Comparison of ENCODE assay signal across 1 cellular context in genomic region chr6:10613077-10613476, GRCh38.
TF ChIP-seq lines count a peak whose summit lies in the region.

No MANE protein-coding gene starts in this region.

TF ChIP-seq in HepG2, 621 proteins besides CTCF, POLR2A, EP300 and RAD21 (continued from another document and continues in another):
- TF ChIP-seq, protein P1, sequence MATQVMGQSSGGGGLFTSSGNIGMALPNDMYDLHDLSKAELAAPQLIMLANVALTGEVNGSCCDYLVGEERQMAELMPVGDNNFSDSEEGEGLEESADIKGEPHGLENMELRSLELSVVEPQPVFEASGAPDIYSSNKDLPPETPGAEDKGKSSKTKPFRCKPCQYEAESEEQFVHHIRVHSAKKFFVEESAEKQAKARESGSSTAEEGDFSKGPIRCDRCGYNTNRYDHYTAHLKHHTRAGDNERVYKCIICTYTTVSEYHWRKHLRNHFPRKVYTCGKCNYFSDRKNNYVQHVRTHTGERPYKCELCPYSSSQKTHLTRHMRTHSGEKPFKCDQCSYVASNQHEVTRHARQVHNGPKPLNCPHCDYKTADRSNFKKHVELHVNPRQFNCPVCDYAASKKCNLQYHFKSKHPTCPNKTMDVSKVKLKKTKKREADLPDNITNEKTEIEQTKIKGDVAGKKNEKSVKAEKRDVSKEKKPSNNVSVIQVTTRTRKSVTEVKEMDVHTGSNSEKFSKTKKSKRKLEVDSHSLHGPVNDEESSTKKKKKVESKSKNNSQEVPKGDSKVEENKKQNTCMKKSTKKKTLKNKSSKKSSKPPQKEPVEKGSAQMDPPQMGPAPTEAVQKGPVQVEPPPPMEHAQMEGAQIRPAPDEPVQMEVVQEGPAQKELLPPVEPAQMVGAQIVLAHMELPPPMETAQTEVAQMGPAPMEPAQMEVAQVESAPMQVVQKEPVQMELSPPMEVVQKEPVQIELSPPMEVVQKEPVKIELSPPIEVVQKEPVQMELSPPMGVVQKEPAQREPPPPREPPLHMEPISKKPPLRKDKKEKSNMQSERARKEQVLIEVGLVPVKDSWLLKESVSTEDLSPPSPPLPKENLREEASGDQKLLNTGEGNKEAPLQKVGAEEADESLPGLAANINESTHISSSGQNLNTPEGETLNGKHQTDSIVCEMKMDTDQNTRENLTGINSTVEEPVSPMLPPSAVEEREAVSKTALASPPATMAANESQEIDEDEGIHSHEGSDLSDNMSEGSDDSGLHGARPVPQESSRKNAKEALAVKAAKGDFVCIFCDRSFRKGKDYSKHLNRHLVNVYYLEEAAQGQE (IDR thresholded peaks at IDR 0.05; ENCODE audit: borderline replicate concordance in 1 of 2, low read depth in 1 of 2, low read length in 2 of 2) = peak in 1 of 2 experiments; percentile 74; a peak in 2 of 4 replicates
- TF ChIP-seq SP5 (CRISPR knock-in tag; IDR thresholded peaks at IDR 0.05; ENCODE audit: borderline replicate concordance, low read depth) = 0 out of 2 replicates have a peak, but pooled peaks have one; percentile 11
- TF ChIP-seq ZNF878 (CRISPR knock-in tag; IDR thresholded peaks at IDR 0.05) = peak; percentile 42; the same call in 1 of the 2 replicates
- TF ChIP-seq ZNF652 (CRISPR knock-in tag; IDR thresholded peaks at IDR 0.05; ENCODE audit: borderline replicate concordance, low read depth) = peak; percentile 39; the same call in 1 of the 2 replicates
- TF ChIP-seq KLF16 (CRISPR knock-in tag; IDR thresholded peaks at IDR 0.05) = peak in 1 of 2 experiments; percentile 52; a peak in 1 of 4 replicates
- TF ChIP-seq ZNF644 (CRISPR knock-in tag; IDR thresholded peaks at IDR 0.05; ENCODE audit: low read depth) = no peak
- TF ChIP-seq SP140L (CRISPR knock-in tag; IDR thresholded peaks at IDR 0.05; ENCODE audit: borderline replicate concordance) = 0 out of 2 replicates have a peak, but pooled peaks have one; percentile 61
- peak; percentile 58; the same call in 1 of the 2 replicates for TF ChIP-seq DPF2 (CRISPR knock-in tag; IDR thresholded peaks at IDR 0.05; ENCODE audit: borderline replicate concordance, low read depth)
- peak; percentile 82 for TF ChIP-seq PPARG (CRISPR knock-in tag; conservative IDR thresholded peaks at IDR 0.05)
- TF ChIP-seq ZNF264 (CRISPR knock-in tag; IDR thresholded peaks at IDR 0.05) = peak; percentile 60; the same call in 1 of the 2 replicates
- 0 out of 2 replicates have a peak, but pooled peaks have one; percentile 60 for TF ChIP-seq KDM3A (CRISPR knock-in tag; IDR thresholded peaks at IDR 0.05; ENCODE audit: low read depth)
- TF ChIP-seq, protein P2, sequence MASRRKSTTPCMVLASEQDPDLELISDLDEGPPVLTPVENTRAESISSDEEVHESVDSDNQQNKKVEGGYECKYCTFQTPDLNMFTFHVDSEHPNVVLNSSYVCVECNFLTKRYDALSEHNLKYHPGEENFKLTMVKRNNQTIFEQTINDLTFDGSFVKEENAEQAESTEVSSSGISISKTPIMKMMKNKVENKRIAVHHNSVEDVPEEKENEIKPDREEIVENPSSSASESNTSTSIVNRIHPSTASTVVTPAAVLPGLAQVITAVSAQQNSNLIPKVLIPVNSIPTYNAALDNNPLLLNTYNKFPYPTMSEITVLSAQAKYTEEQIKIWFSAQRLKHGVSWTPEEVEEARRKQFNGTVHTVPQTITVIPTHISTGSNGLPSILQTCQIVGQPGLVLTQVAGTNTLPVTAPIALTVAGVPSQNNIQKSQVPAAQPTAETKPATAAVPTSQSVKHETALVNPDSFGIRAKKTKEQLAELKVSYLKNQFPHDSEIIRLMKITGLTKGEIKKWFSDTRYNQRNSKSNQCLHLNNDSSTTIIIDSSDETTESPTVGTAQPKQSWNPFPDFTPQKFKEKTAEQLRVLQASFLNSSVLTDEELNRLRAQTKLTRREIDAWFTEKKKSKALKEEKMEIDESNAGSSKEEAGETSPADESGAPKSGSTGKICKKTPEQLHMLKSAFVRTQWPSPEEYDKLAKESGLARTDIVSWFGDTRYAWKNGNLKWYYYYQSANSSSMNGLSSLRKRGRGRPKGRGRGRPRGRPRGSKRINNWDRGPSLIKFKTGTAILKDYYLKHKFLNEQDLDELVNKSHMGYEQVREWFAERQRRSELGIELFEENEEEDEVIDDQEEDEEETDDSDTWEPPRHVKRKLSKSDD (CRISPR knock-in tag; IDR thresholded peaks at IDR 0.05; ENCODE audit: low read depth) = no peak
- TF ChIP-seq ADNP (CRISPR knock-in tag; IDR thresholded peaks at IDR 0.05) = no peak
- 0 out of 2 replicates have a peak, but pooled peaks have one; percentile 44 for TF ChIP-seq SMYD3 (CRISPR knock-in tag; IDR thresholded peaks at IDR 0.05)
- TF ChIP-seq, protein P3, sequence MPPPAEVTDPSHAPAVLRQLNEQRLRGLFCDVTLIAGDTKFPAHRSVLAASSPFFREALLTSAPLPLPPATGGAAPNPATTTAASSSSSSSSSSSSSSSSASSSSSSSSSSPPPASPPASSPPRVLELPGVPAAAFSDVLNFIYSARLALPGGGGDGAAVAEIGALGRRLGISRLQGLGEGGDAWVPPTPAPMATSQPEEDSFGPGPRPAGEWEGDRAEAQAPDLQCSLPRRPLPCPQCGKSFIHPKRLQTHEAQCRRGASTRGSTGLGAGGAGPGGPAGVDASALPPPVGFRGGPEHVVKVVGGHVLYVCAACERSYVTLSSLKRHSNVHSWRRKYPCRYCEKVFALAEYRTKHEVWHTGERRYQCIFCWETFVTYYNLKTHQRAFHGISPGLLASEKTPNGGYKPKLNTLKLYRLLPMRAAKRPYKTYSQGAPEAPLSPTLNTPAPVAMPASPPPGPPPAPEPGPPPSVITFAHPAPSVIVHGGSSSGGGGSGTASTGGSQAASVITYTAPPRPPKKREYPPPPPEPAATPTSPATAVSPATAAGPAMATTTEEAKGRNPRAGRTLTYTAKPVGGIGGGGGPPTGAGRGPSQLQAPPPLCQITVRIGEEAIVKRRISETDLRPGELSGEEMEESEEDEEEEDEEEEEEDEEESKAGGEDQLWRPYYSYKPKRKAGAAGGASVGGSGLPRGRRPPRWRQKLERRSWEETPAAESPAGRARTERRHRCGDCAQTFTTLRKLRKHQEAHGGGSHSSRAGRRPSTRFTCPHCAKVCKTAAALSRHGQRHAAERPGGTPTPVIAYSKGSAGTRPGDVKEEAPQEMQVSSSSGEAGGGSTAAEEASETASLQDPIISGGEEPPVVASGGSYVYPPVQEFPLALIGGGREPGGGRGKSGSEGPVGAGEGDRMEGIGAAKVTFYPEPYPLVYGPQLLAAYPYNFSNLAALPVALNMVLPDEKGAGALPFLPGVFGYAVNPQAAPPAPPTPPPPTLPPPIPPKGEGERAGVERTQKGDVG (CRISPR knock-in tag; IDR thresholded peaks at IDR 0.05; ENCODE audit: borderline replicate concordance) = no peak
- TF ChIP-seq ZNF530 (CRISPR knock-in tag; IDR thresholded peaks at IDR 0.05; ENCODE audit: low read depth) = no peak
- peak; percentile 95 for TF ChIP-seq NFIC (IDR thresholded peaks at IDR 0.05; ENCODE audit: low read length)
- no peak for TF ChIP-seq EEA1 (CRISPR knock-in tag; IDR thresholded peaks at IDR 0.05; ENCODE audit: borderline replicate concordance)
- peak; percentile 90 for TF ChIP-seq ZFP36 (IDR thresholded peaks at IDR 0.05; ENCODE audit: borderline replicate concordance, low read depth, low read length, partially characterized antibody)
- peak; percentile 86 for TF ChIP-seq NKX3-1 (CRISPR knock-in tag; IDR thresholded peaks at IDR 0.05)
- TF ChIP-seq ZNF780A (CRISPR knock-in tag; IDR thresholded peaks at IDR 0.05) = 0 out of 2 replicates have a peak, but pooled peaks have one; percentile 42
- TF ChIP-seq SUZ12 (IDR thresholded peaks at IDR 0.05; ENCODE audit: low read depth, low read length) = no peak
- peak; percentile 85 for TF ChIP-seq SMAD3 (CRISPR knock-in tag; IDR thresholded peaks at IDR 0.05)
- TF ChIP-seq KLF9 (CRISPR knock-in tag; IDR thresholded peaks at IDR 0.05; ENCODE audit: low read depth) = no peak
- peak; percentile 76 for TF ChIP-seq RARA (CRISPR knock-in tag; IDR thresholded peaks at IDR 0.05)
- TF ChIP-seq, protein P4, sequence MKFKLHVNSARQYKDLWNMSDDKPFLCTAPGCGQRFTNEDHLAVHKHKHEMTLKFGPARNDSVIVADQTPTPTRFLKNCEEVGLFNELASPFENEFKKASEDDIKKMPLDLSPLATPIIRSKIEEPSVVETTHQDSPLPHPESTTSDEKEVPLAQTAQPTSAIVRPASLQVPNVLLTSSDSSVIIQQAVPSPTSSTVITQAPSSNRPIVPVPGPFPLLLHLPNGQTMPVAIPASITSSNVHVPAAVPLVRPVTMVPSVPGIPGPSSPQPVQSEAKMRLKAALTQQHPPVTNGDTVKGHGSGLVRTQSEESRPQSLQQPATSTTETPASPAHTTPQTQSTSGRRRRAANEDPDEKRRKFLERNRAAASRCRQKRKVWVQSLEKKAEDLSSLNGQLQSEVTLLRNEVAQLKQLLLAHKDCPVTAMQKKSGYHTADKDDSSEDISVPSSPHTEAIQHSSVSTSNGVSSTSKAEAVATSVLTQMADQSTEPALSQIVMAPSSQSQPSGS (CRISPR knock-in tag; IDR thresholded peaks at IDR 0.05) = peak; percentile 77; the same call in 1 of the 2 replicates
- peak; percentile 88 for TF ChIP-seq RXRB (CRISPR knock-in tag; IDR thresholded peaks at IDR 0.05; ENCODE audit: borderline replicate concordance)
- peak; percentile 77; the same call in 1 of the 2 replicates for TF ChIP-seq ZNF205 (CRISPR knock-in tag; IDR thresholded peaks at IDR 0.05)
- peak; percentile 98 for TF ChIP-seq TBX3 (IDR thresholded peaks at IDR 0.05; ENCODE audit: borderline replicate concordance)
- TF ChIP-seq, protein P5, sequence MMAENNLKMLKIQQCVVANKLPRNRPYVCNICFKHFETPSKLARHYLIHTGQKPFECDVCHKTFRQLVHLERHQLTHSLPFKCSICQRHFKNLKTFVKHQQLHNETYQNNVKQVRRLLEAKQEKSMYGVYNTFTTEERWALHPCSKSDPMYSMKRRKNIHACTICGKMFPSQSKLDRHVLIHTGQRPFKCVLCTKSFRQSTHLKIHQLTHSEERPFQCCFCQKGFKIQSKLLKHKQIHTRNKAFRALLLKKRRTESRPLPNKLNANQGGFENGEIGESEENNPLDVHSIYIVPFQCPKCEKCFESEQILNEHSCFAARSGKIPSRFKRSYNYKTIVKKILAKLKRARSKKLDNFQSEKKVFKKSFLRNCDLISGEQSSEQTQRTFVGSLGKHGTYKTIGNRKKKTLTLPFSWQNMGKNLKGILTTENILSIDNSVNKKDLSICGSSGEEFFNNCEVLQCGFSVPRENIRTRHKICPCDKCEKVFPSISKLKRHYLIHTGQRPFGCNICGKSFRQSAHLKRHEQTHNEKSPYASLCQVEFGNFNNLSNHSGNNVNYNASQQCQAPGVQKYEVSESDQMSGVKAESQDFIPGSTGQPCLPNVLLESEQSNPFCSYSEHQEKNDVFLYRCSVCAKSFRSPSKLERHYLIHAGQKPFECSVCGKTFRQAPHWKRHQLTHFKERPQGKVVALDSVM (CRISPR knock-in tag; IDR thresholded peaks at IDR 0.05) = no peak
- 0 out of 2 replicates have a peak, but pooled peaks have one; percentile 56 for TF ChIP-seq RFXANK (CRISPR knock-in tag; IDR thresholded peaks at IDR 0.05)
- peak; percentile 70; the same call in 1 of the 2 replicates for TF ChIP-seq HOXA5 (CRISPR knock-in tag; IDR thresholded peaks at IDR 0.05)
- TF ChIP-seq TOE1 (CRISPR knock-in tag; IDR thresholded peaks at IDR 0.05) = peak; percentile 78; the same call in 1 of the 2 replicates
- TF ChIP-seq RERE (CRISPR knock-in tag; IDR thresholded peaks at IDR 0.05; ENCODE audit: low read depth) = peak; percentile 100
- TF ChIP-seq CREM (IDR thresholded peaks at IDR 0.05) = peak; percentile 79
- TF ChIP-seq CREM (CRISPR knock-in tag; IDR thresholded peaks at IDR 0.05) = no peak
- TF ChIP-seq KLF11 (CRISPR knock-in tag; IDR thresholded peaks at IDR 0.05) = no peak
- TF ChIP-seq FOXP4 (CRISPR knock-in tag; IDR thresholded peaks at IDR 0.05) = peak; percentile 78
